ENCODE assay signal across 8 cellular contexts in genomic region chr12:48865441-48866290, GRCh38.
DNase-seq lines count a peak whose midpoint lies in the region; ATAC-seq lines count a peak whose summit lies in the region.

Gene RND1 (minus strand): TSS chr12:48865870. CDS start chr12:48865767, 103 bp downstream.

- H3K4me3 Mint-ChIP-seq in central memory CD8-positive, alpha-beta T cell, result peak within 1 kb of the TSS; percentile 78

- peak within 1 kb of the TSS; percentile 87 for H3K27ac Mint-ChIP-seq in central memory CD8-positive, alpha-beta T cell (ENCODE audit: low read depth)

- peak; percentile 92 for ATAC-seq in GM18909 (IDR thresholded peaks at IDR 0.05; ENCODE audit: poor library complexity, unreplicated experiment)
- peak; percentile 92 for ATAC-seq in HG03159 (IDR thresholded peaks at IDR 0.05; ENCODE audit: unreplicated experiment)
- ATAC-seq in central memory CD8-positive, alpha-beta T cell (replicated peaks; ENCODE audit: extremely low read depth, poor library complexity, severe bottlenecking), result peak; percentile 93

- H3K27me3 Mint-ChIP-seq in central memory CD8-positive, alpha-beta T cell, result peaks cover 41% of the 10 kb centered on the region

- H3K4me1 Mint-ChIP-seq in central memory CD8-positive, alpha-beta T cell, result peaks cover 24% of the 10 kb centered on the region

- H3K36me3 Mint-ChIP-seq in central memory CD8-positive, alpha-beta T cell (ENCODE audit: insufficient read depth), result peaks cover 10% of the 10 kb centered on the region

- DNase-seq in AG08395 (ENCODE audit: low spot score) (peak; percentile 97), NCI-H2227 (lab: John Stamatoyannopoulos, UW; ENCODE audit: unreplicated experiment) (peak; percentile 91), inferior parietal cortex (ENCODE audit: extremely low spot score) (peak; percentile 97), smooth muscle cell of the brain vasculature (ENCODE audit: low read depth, low spot score) (peak; percentile 72)
- peak; percentile 40 to 58 (median 53) for DNase-seq in activated CD4-positive, CD25-positive, alpha-beta regulatory T cell (lab: John Stamatoyannopoulos, UW)
- peak; percentile 64 to 77 for DNase-seq in central memory CD8-positive, alpha-beta T cell (ENCODE audit: low spot score in 2 of 2)

- H3K9me3 Mint-ChIP-seq in central memory CD8-positive, alpha-beta T cell, result no peaks in the 10 kb centered on the region

Comparison
In these comparisons a context has a peak if more than half of its experiments do, and no peak if none do; other contexts are left out.
1. Peak in every context shown above with its lines: DNase-seq and ATAC-seq.